In the genomic region with DNA sequence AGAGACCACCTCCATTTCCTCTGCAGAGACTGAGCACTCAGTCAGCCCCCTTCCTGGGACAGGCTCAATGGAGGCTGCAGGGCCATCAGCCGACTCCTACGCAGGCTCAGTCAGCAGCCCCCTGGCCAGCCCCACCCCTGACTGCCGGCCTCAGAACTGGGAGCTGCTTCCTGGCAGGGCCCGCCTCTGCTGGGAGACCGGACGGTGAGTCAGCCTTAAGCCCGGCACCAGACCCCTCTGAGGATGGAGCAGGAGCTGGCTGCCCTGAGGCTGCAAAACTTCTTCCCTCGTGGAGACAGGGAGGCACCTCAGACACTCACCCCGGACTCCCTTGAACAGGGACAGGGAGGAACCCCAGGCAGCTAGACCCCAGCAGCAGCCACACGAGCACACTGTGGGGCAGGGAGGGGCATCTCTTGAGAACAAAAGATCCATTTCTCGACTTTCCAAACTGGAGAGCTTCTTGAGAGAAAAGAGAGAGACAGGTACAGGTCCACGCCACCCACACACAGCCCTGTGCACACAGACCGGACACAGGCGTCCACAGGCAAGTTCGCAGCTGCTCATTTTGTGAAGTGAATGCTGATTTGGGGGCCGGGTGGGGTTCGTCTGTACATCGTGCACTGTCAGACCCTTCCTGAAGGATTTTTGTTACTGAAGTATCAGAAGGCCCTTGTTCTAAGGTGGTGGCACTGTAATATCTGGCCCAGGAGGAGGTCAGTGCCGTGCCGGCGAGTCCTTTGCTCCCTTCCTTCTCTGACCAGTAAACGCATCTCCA, we compare ENCODE assay signal across 8 cellular contexts. TPM values are rescaled to one million over a fixed set of nuclear protein-coding genes. Genes with fewer than 3 reads are reported as not detected.
DNase-seq lines count a peak whose midpoint lies in the region; ATAC-seq and TF ChIP-seq lines count a peak whose summit lies in the region.

No MANE protein-coding gene starts in this region.

- no peaks in the 10 kb centered on the region for H3K9me3 ChIP-seq in right cardiac atrium (ENCODE audit: control insufficient read depth, low read length)

- 6% methylated on average over 22 of the region's 22 CpGs for WGBS in right cardiac atrium

- H3K4me1 ChIP-seq in right cardiac atrium (ENCODE audit: control insufficient read depth, insufficient read depth, low read length) = no peaks in the 10 kb centered on the region

- H3K27me3 ChIP-seq in right cardiac atrium (ENCODE audit: control insufficient read depth, insufficient read depth) = no peaks in the 10 kb centered on the region

- TF ChIP-seq CTCF in astrocyte of the cerebellum (IDR thresholded peaks at IDR 0.05; ENCODE audit: low read depth, low read length, missing control alignments) = no peak

- DNase-seq in ELR (ENCODE audit: low read depth) (peak; percentile 99), NCI-H146 (lab: John Stamatoyannopoulos, UW) (peak; percentile 22), astrocyte of the cerebellum (ENCODE audit: low read depth) (peak; percentile 80), right cardiac atrium (peak; percentile 93 to 95 (median 93)), retina (peak; percentile 63), NCI-H2029 treated with DMSO at 0.1 percent for 48 hours (lab: John Stamatoyannopoulos, UW) (no peak)
- DNase-seq in activated CD4-positive, CD25-positive, alpha-beta regulatory T cell (lab: John Stamatoyannopoulos, UW) = no peak

- H3K27ac ChIP-seq in right cardiac atrium (ENCODE audit: low read length) = peak overlapping the region; percentile 78

- ATAC-seq in right cardiac atrium = peak; percentile 70 to 80
- no peak for ATAC-seq in HG02759 (IDR thresholded peaks at IDR 0.05; ENCODE audit: unreplicated experiment)

- in situ Hi-C loops in astrocyte of the cerebellum (cut with HindIII; ENCODE audit: low sequenced_read_pairs) = no loop called here

- intact Hi-C loops in right cardiac atrium (cut with DNase I) = no loop called here

- peak overlapping the region; percentile 87 for H3K4me3 ChIP-seq in astrocyte of the cerebellum (ENCODE audit: low read depth, low read length)
- H3K4me3 ChIP-seq in right cardiac atrium (ENCODE audit: low read length) = peak overlapping the region; percentile 61

RNA-seq across cellular contexts. Expression of a gene that starts 1.3 kb away (rescaled TPM):
- total RNA-seq in right cardiac atrium = 1 to 10 TPM; 1.1 to 6.6 (median 1.9) TPM
- 2.1 TPM for polyA plus RNA-seq in right cardiac atrium

RNA-seq across cellular contexts. Expression of a gene that starts 3.2 kb away (rescaled TPM):
- total RNA-seq in right cardiac atrium = 1 to 10 TPM; 1.3 to 2.6 (median 1.7) TPM
- polyA plus RNA-seq in right cardiac atrium = 1.5 TPM

RNA-seq across cellular contexts. Expression of a gene that starts 26.7 kb away (rescaled TPM):
- total RNA-seq in right cardiac atrium = 10 to 100 TPM; 41.4 to 60.0 (median 47.4) TPM
- 65.4 TPM for polyA plus RNA-seq in right cardiac atrium

RNA-seq across cellular contexts. Expression of a gene that starts 48.5 kb away (rescaled TPM):
- total RNA-seq in right cardiac atrium = 100 to 1,000 TPM in 3 of 4 donors, 10 to 100 TPM in 1; 97.2 to 137 (median 103) TPM
- 73.5 TPM for polyA plus RNA-seq in right cardiac atrium

Comparison
In these comparisons a context has a peak if more than half of its experiments do, and no peak if none do; other contexts are left out.
1. DNase-seq: peak in ELR (single experiment), NCI-H146 (single experiment), astrocyte of the cerebellum (single experiment), right cardiac atrium (3 of 3) and retina (single experiment); none in activated CD4-positive, CD25-positive, alpha-beta regulatory T cell (0 of 4) and NCI-H2029 treated with DMSO at 0.1 percent for 48 hours (single experiment).